In genomic region chr1:119286587-119287181, GRCh38 we compare ENCODE assay signal across 8 cellular contexts.
DNase-seq lines count a peak whose midpoint lies in the region; ATAC-seq and TF ChIP-seq lines count a peak whose summit lies in the region.

No MANE protein-coding gene starts in this region.

- no peak overlapping the region for H2BK15ac ChIP-seq in H9 (ENCODE audit: low read depth, low read length)

- H2BK12ac ChIP-seq in H9 (ENCODE audit: insufficient read length, low read depth, low read length): no peak overlapping the region

- no peak overlapping the region for H3K4me2 ChIP-seq in H9 (ENCODE audit: insufficient read depth, insufficient read length, low read length)

- DNase-seq in cardiac muscle cell (ENCODE audit: low read depth in 1 of 2, low spot score in 1 of 2) (peak; percentile 53 to 73), Right ventricle myocardium superior (no peak), H9 (peak; percentile 70), NCI-H1092 treated with DMSO at 0.1 percent for 48 hours (lab: John Stamatoyannopoulos, UW) (peak; percentile 42), iPS DF 6.9 (ENCODE audit: low read depth, low spot score) (peak; percentile 50), superior temporal gyrus (ENCODE audit: extremely low spot score) (peak; percentile 56)
- peak; percentile 10 to 32 for DNase-seq in activated CD4-positive, alpha-beta T cell treated with anti-CD3 and anti-CD28 coated beads, Interleukin-2, amount 50 U/mL, for 48 hours
- DNase-seq in effector memory CD4-positive, alpha-beta T cell: no peak

- H3K14ac ChIP-seq in H9 (ENCODE audit: insufficient read depth, low read length): no peak overlapping the region

- no peak overlapping the region for H3K4ac ChIP-seq in H9 (ENCODE audit: low read depth, low read length)

- H3K9me3 Mint-ChIP-seq in H9: no peaks in the 10 kb centered on the region

- peaks cover 5 to 11% of the 10 kb centered on the region in 2 experiments for H3K4me1 Mint-ChIP-seq in H9

- intact Hi-C loops in Right ventricle myocardium superior (cut with DNase I): no loop called here

- H3K36me3 Mint-ChIP-seq in H9 (ENCODE audit: insufficient read depth in 1 of 3, low read depth in 3 of 3): no peaks in the 10 kb centered on the region

- no peak overlapping the region for H3K18ac ChIP-seq in H9 (ENCODE audit: insufficient read length, low read depth, low read length)

- H3K79me1 ChIP-seq in H9 (ENCODE audit: insufficient read depth, low read depth, low read length, poor library complexity, severe bottlenecking): no peaks in the 10 kb centered on the region

- no peaks in the 10 kb centered on the region for H3K23me2 ChIP-seq in H9 (ENCODE audit: insufficient read length, low read depth, low read length, poor library complexity, severe bottlenecking)

- H3K27ac ChIP-seq in cardiac muscle cell: no peak overlapping the region
- H3K27ac ChIP-seq in H9 (ENCODE audit: insufficient read length, low read depth, low read length): no peak overlapping the region
- no peak overlapping the region for H3K27ac ChIP-seq in iPS DF 6.9 (ENCODE audit: low read length)
- H3K27ac ChIP-seq in effector memory CD4-positive, alpha-beta T cell (ENCODE audit: insufficient read depth, low read length, poor library complexity, severe bottlenecking): no peak overlapping the region

- H3K9me3 ChIP-seq in cardiac muscle cell (ENCODE audit: low read depth) (no peaks in the 10 kb centered on the region), H9 (ENCODE audit: control insufficient read depth, low read depth, low read length) (no peaks in the 10 kb centered on the region), iPS DF 6.9 (ENCODE audit: control insufficient read depth, insufficient read depth, low read length) (no peaks in the 10 kb centered on the region)
- no peaks in the 10 kb centered on the region for H3K9me3 ChIP-seq in effector memory CD4-positive, alpha-beta T cell (ENCODE audit: control insufficient read depth, low read length)

- no peaks in the 10 kb centered on the region for H4K20me1 ChIP-seq in H9 (ENCODE audit: control insufficient read depth, insufficient read depth, insufficient read length)

- H2AK5ac ChIP-seq in H9 (ENCODE audit: insufficient read length, low read length): no peak overlapping the region

- no peak overlapping the region for H4K8ac ChIP-seq in H9 (replicated peaks; ENCODE audit: insufficient read length, low read depth, low read length)

- no CpG with 5 or more reads among the region's 8 CpGs for WGBS in H9 (ENCODE audit: extremely low coverage, insufficient read length, low lambda C conversion rate)
- WGBS in iPS DF 6.9 (ENCODE audit: insufficient coverage, insufficient read length): no CpG with 5 or more reads among the region's 8 CpGs

- no peak overlapping the region for H2BK120ac ChIP-seq in H9 (ENCODE audit: low read depth, low read length, poor library complexity, severe bottlenecking)

- no peak overlapping the region for H3K56ac ChIP-seq in H9 (ENCODE audit: insufficient read length, low read depth, low read length)

- H3K36me3 ChIP-seq in cardiac muscle cell (no peaks in the 10 kb centered on the region), iPS DF 6.9 (ENCODE audit: control insufficient read depth, insufficient read depth, low read length) (no peaks in the 10 kb centered on the region)
- no peaks in the 10 kb centered on the region for H3K36me3 ChIP-seq in effector memory CD4-positive, alpha-beta T cell (ENCODE audit: control insufficient read depth, insufficient read depth, low read length)

- H3T11ph ChIP-seq in H9 (ENCODE audit: low read length): no peak overlapping the region

- H3K23ac ChIP-seq in H9 (ENCODE audit: insufficient read length, low read depth, low read length): no peak overlapping the region

- no peak overlapping the region for H4K5ac ChIP-seq in H9 (ENCODE audit: insufficient read length, low read depth, low read length)

- no peak overlapping the region for H3K9ac ChIP-seq in H9 (ENCODE audit: extremely low read depth, insufficient read length, low read length)

- no peak overlapping the region for H3K4me3 Mint-ChIP-seq in H9

- no peak overlapping the region for H3K4me3 ChIP-seq in cardiac muscle cell
- no peak overlapping the region for H3K4me3 ChIP-seq in iPS DF 6.9 (ENCODE audit: low read length)
- H3K4me3 ChIP-seq in effector memory CD4-positive, alpha-beta T cell (ENCODE audit: insufficient read depth, low read depth, low read length, poor library complexity, severe bottlenecking): no peak overlapping the region

- no peaks in the 10 kb centered on the region for H3K79me2 ChIP-seq in H9 (ENCODE audit: insufficient read depth, low read length)

- no peaks in the 10 kb centered on the region for H3K27me3 Mint-ChIP-seq in H9 (ENCODE audit: low read depth)

- no peak overlapping the region for H2AFZ ChIP-seq in H9 (ENCODE audit: low read length)

- TF ChIP-seq CTCF in cardiac muscle cell (IDR thresholded peaks at IDR 0.05; ENCODE audit: low read depth, low read length) (peak; percentile 54), H9 (conservative IDR thresholded peaks at IDR 0.05) (peak; percentile 86)

- ATAC-seq in Right ventricle myocardium superior (ENCODE audit: poor library complexity): no peak

- no peaks in the 10 kb centered on the region for H3K27me3 ChIP-seq in cardiac muscle cell
- no peaks in the 10 kb centered on the region for H3K27me3 ChIP-seq in H9 (ENCODE audit: insufficient read depth, low read length)
- H3K27me3 ChIP-seq in iPS DF 6.9 (ENCODE audit: control insufficient read depth, insufficient read depth, low read length): no peaks in the 10 kb centered on the region
- no peaks in the 10 kb centered on the region for H3K27me3 ChIP-seq in effector memory CD4-positive, alpha-beta T cell (replicated peaks; ENCODE audit: control insufficient read depth, insufficient read depth, low read length, poor library complexity, severe bottlenecking)

- H3K27ac Mint-ChIP-seq in H9: no peak overlapping the region

- no peak overlapping the region for H2BK5ac ChIP-seq in H9 (ENCODE audit: insufficient read length, low read length)

- no peaks in the 10 kb centered on the region for H3K4me1 ChIP-seq in cardiac muscle cell (ENCODE audit: low read depth)
- H3K4me1 ChIP-seq in H9 (ENCODE audit: insufficient read depth, low read length): no peaks in the 10 kb centered on the region
- H3K4me1 ChIP-seq in iPS DF 6.9 (ENCODE audit: control insufficient read depth, insufficient read depth, low read length): no peaks in the 10 kb centered on the region
- no peaks in the 10 kb centered on the region for H3K4me1 ChIP-seq in effector memory CD4-positive, alpha-beta T cell (ENCODE audit: control insufficient read depth, insufficient read depth, low read length, poor library complexity, severe bottlenecking)

- no peak overlapping the region for H4K91ac ChIP-seq in H9 (ENCODE audit: insufficient read length, low read depth, low read length)

- no peak overlapping the region for H2BK20ac ChIP-seq in H9 (ENCODE audit: low read depth, low read length, poor library complexity, severe bottlenecking)

Comparison
In these comparisons a context has a peak if more than half of its experiments do, and no peak if none do; other contexts are left out.
1. DNase-seq: peak in cardiac muscle cell (2 of 2), H9 (single experiment), NCI-H1092 treated with DMSO at 0.1 percent for 48 hours (single experiment), activated CD4-positive, alpha-beta T cell treated with anti-CD3 and anti-CD28 coated beads, Interleukin-2, amount 50 U/mL, for 48 hours (2 of 2), iPS DF 6.9 (single experiment) and superior temporal gyrus (single experiment); none in Right ventricle myocardium superior (single experiment) and effector memory CD4-positive, alpha-beta T cell (0 of 3).